In genomic region chr3:99678926-99679325, GRCh38 we compare ENCODE assay signal across 19 cellular contexts. TPM values are rescaled to one million over a fixed set of nuclear protein-coding genes. Genes with fewer than 3 reads are reported as not detected.
"Had no signal": no experiment of that assay in that cellular context is flagged by ENCODE, and none has a peak within 500 bp of the region (broad histone marks: within the 10 kb centered on the region; RNA-seq: fewer than 3 reads in every experiment).

No MANE protein-coding gene starts in this region.

- H3K4me3 ChIP-seq: body of pancreas, gastrocnemius medialis, neural progenitor cell, pancreas had no signal

- H3K9me3 Mint-ChIP-seq: activated B cell treated with CpG ODN at 0.5 μM for 24 hours; activated CD8-positive, alpha-beta T cell treated with anti-CD3 and anti-CD28 coated beads for 36 hours; activated naive CD4-positive, alpha-beta T cell treated with anti-CD3 and anti-CD28 coated beads, Interleukin-2, amount 50 U/mL, for 24 hours; activated T-cell treated with anti-CD3 and anti-CD28 coated beads, Interleukin-2, amount 50 U/mL, for 4 hours; central memory CD8-positive, alpha-beta T cell; effector memory CD8-positive, alpha-beta T cell; neural progenitor cell; T-helper 2 cell treated with Interferon-gamma antibody and Interleukin-4, amounts not matched to agents 5 μg/mL and 100 μg/mL, for 36 hours had no signal

- H3K36me3 ChIP-seq: gastrocnemius medialis, neural progenitor cell, pancreas had no signal

- H3K27me3 ChIP-seq: body of pancreas, gastrocnemius medialis, neural progenitor cell, pancreas had no signal

- H3K9ac ChIP-seq: neural progenitor cell had no signal

- H2AFZ ChIP-seq: neural progenitor cell had no signal

- H3K4me1 ChIP-seq: body of pancreas, gastrocnemius medialis, neural progenitor cell, pancreas had no signal

- ATAC-seq: activated CD8-positive, alpha-beta T cell treated with anti-CD3 and anti-CD28 coated beads for 36 hours; activated T-cell treated with anti-CD3 and anti-CD28 coated beads, Interleukin-2, amount 50 U/mL, for 4 hours; effector memory CD8-positive, alpha-beta T cell; left lobe of liver had no signal

- H3K4me1 Mint-ChIP-seq: activated B cell treated with CpG ODN at 0.5 μM for 24 hours; activated naive CD4-positive, alpha-beta T cell treated with anti-CD3 and anti-CD28 coated beads, Interleukin-2, amount 50 U/mL, for 24 hours; central memory CD8-positive, alpha-beta T cell; neural progenitor cell had no signal

- H3K27ac Mint-ChIP-seq: activated B cell treated with CpG ODN at 0.5 μM for 24 hours; activated CD8-positive, alpha-beta T cell treated with anti-CD3 and anti-CD28 coated beads for 36 hours; activated naive CD4-positive, alpha-beta T cell treated with anti-CD3 and anti-CD28 coated beads, Interleukin-2, amount 50 U/mL, for 24 hours; effector memory CD8-positive, alpha-beta T cell; neural progenitor cell; T-helper 2 cell treated with Interferon-gamma antibody and Interleukin-4, amounts not matched to agents 5 μg/mL and 100 μg/mL, for 36 hours had no signal

- H3K9me3 ChIP-seq: body of pancreas, gastrocnemius medialis, pancreas had no signal

- H3K4me2 ChIP-seq: neural progenitor cell had no signal

- H3K4me3 Mint-ChIP-seq: activated B cell treated with CpG ODN at 0.5 μM for 24 hours; activated CD8-positive, alpha-beta T cell treated with anti-CD3 and anti-CD28 coated beads for 36 hours; activated naive CD4-positive, alpha-beta T cell treated with anti-CD3 and anti-CD28 coated beads, Interleukin-2, amount 50 U/mL, for 24 hours; activated T-cell treated with anti-CD3 and anti-CD28 coated beads, Interleukin-2, amount 50 U/mL, for 4 hours; central memory CD8-positive, alpha-beta T cell; effector memory CD8-positive, alpha-beta T cell; neural progenitor cell; T-helper 2 cell treated with Interferon-gamma antibody and Interleukin-4, amounts not matched to agents 5 μg/mL and 100 μg/mL, for 36 hours had no signal

- DNase-seq: activated B cell treated with CpG ODN at 0.5 μM for 24 hours; activated CD4-positive, alpha-beta T cell treated with anti-CD3 and anti-CD28 coated beads for 48 hours; activated CD8-positive, alpha-beta T cell treated with anti-CD3 and anti-CD28 coated beads for 36 hours; activated effector memory CD4-positive, alpha-beta T cell treated with Interleukin-2 at 50 U/mL for 16 hours; activated T-cell treated with anti-CD3 and anti-CD28 coated beads, Interleukin-2, amount 50 U/mL, for 4 hours; body of pancreas; effector memory CD8-positive, alpha-beta T cell; gastrocnemius medialis; islet precursor cell; pancreas; stimulated activated CD4-positive, alpha-beta T cell treated with anti-CD3 and anti-CD28 coated beads, Interleukin-2, amount 100 ng/mL, for 48 hours; stimulated activated naive CD4-positive, alpha-beta T cell; substantia nigra; trophoblast cell had no signal

- H3K36me3 Mint-ChIP-seq: activated naive CD4-positive, alpha-beta T cell treated with anti-CD3 and anti-CD28 coated beads, Interleukin-2, amount 50 U/mL, for 24 hours; neural progenitor cell had no signal

- H3K27ac ChIP-seq: body of pancreas, neural progenitor cell, pancreas had no signal

RNA-seq across cellular contexts. Expression of gene COL8A1, which starts 40.5 kb away (rescaled TPM):
- total RNA-seq: activated CD8-positive, alpha-beta T cell treated with anti-CD3 and anti-CD28 coated beads for 36 hours had no signal
